In genomic region chr10:1774796-1775195, GRCh38 we compare ENCODE assay signal across 16 cellular contexts. TPM values are rescaled to one million over a fixed set of nuclear protein-coding genes. Genes with fewer than 3 reads are reported as not detected.
DNase-seq lines count a peak whose midpoint lies in the region; ATAC-seq, FAIRE-seq and TF ChIP-seq lines count a peak whose summit lies in the region.
"Had no signal": no experiment of that assay in that cellular context is flagged by ENCODE, and none has a peak within 500 bp of the region (broad histone marks: within the 10 kb centered on the region; RNA-seq: fewer than 3 reads in every experiment).

No MANE protein-coding gene starts in this region.

- peaks cover 19% of the 10 kb centered on the region for H3K9me3 Mint-ChIP-seq in Caco-2 (ENCODE audit: unreplicated experiment)

- no peak overlapping the region for H2BK120ac ChIP-seq in H1 (replicated peaks; ENCODE audit: low read depth, low read length)

- no peak for ATAC-seq in body of pancreas
- ATAC-seq: A549 had no signal

- H3K4me1 Mint-ChIP-seq in Caco-2 (ENCODE audit: low read depth, unreplicated experiment), result no peaks in the 10 kb centered on the region
- H3K4me1 Mint-ChIP-seq: CD8-positive, alpha-beta memory T cell had no signal

- H3K23me2 ChIP-seq in H1 (ENCODE audit: low read depth, low read length), result no peaks in the 10 kb centered on the region

- no TSS peak for BruUV-seq in Caco-2 (replicated peaks; lab: Mats Ljungman, UMichigan)

- H4K8ac ChIP-seq in H1 (ENCODE audit: extremely low read depth, insufficient read depth, low read length), result no peak overlapping the region

- H2BK5ac ChIP-seq in H1 (ENCODE audit: low read depth, low read length), result no peak overlapping the region; the same call in 1 of the 2 replicates

- H3K27ac ChIP-seq in H1 (ENCODE audit: low read depth, low read length), result no peak overlapping the region
- no peak overlapping the region for H3K27ac ChIP-seq in body of pancreas
- H3K27ac ChIP-seq: A549, BLaER1 had no signal

- H3K23ac ChIP-seq in H1 (ENCODE audit: insufficient read length), result no peak overlapping the region

- no peaks in the 10 kb centered on the region for H3K27me3 Mint-ChIP-seq in Caco-2 (ENCODE audit: insufficient read depth, unreplicated experiment)

- no peak overlapping the region for H3K18ac ChIP-seq in H1 (ENCODE audit: extremely low read depth, low read length)

- H3K79me1 ChIP-seq in H1 (ENCODE audit: low read depth, low read length), result no peaks in the 10 kb centered on the region

- H3K79me2 ChIP-seq in H1 (ENCODE audit: control insufficient read depth in 1 of 2, insufficient read depth in 2 of 2, low read length in 2 of 2), result no peaks in the 10 kb centered on the region

- no peaks in the 10 kb centered on the region for H3K36me3 Mint-ChIP-seq in Caco-2 (ENCODE audit: insufficient read depth, unreplicated experiment)
- H3K36me3 Mint-ChIP-seq: CD8-positive, alpha-beta memory T cell had no signal

- TF ChIP-seq RAD21 in H1 (IDR thresholded peaks at IDR 0.05 in 1 of 2, conservative IDR thresholded peaks at IDR 0.05 in 1 of 2; ENCODE audit: low read depth in 2 of 2, low read length in 2 of 2), result no peak

- H2AK5ac ChIP-seq in H1 (ENCODE audit: low read depth, low read length), result no peak overlapping the region

- no peak for TF ChIP-seq POLR2A in H1 (IDR thresholded peaks at IDR 0.05; ENCODE audit: control extremely low read depth in 1 of 2, low read depth in 2 of 2, low read length in 2 of 2)
- TF ChIP-seq POLR2A in body of pancreas (IDR thresholded peaks at IDR 0.05), result no peak

- H3K36me3 ChIP-seq in H1 (ENCODE audit: control insufficient read depth in 2 of 4, insufficient read depth in 4 of 4, low read length in 3 of 4) (peaks cover 0 to 5% (median 0%) of the 10 kb centered on the region in 4 experiments; a peak in 2 of 8 replicates), body of pancreas (replicated peaks in 1 of 2; ENCODE audit: insufficient read depth in 1 of 2, low read depth in 2 of 2) (no peaks in the 10 kb centered on the region), Caco-2 (ENCODE audit: control insufficient read depth, insufficient read depth, low read length) (no peaks in the 10 kb centered on the region)
- H3K36me3 ChIP-seq: BLaER1 had no signal

- no peak overlapping the region for H4K5ac ChIP-seq in H1 (ENCODE audit: insufficient read length, low read depth, low read length)

- no peaks in the 10 kb centered on the region for H4K20me1 ChIP-seq in H1 (replicated peaks in 1 of 2; ENCODE audit: control insufficient read depth in 1 of 2, insufficient read depth in 2 of 2, low read length in 2 of 2)
- H4K20me1 ChIP-seq: BLaER1 had no signal

- POLR2A ChIA-PET in H1 (lab: Charles Lee; ENCODE audit: partially characterized antibody) (interaction anchor here (0.6 to 1.1 kb wide), 2 partner anchors 27 to 28 kb away, joined by 3 read pairs; no protein-coding TSS in a partner anchor), Caco-2 (lab: Charles Lee) (no interaction called here)

- no peak overlapping the region for H2AFZ ChIP-seq in H1 (ENCODE audit: low read length)

- H2BK20ac ChIP-seq in H1 (ENCODE audit: low read length), result no peak overlapping the region

- no peak overlapping the region for H3K4ac ChIP-seq in H1 (replicated peaks; ENCODE audit: insufficient read length, low read depth, low read length)

- TF ChIP-seq CTCF in H1 (IDR thresholded peaks at IDR 0.05; ENCODE audit: control extremely low read depth in 1 of 3, insufficient read depth in 1 of 3, low read depth in 1 of 3, low read length in 3 of 3) (no peak), body of pancreas (IDR thresholded peaks at IDR 0.05) (no peak), Caco-2 (IDR thresholded peaks at IDR 0.05; ENCODE audit: insufficient read depth in 1 of 2, low read depth in 1 of 2, low read length in 1 of 2, severe bottlenecking in 1 of 2, unreplicated experiment in 1 of 2) (no peak)

- no peak overlapping the region for H3K4me3 ChIP-seq in H1 (ENCODE audit: extremely low read depth in 1 of 4, insufficient read depth in 2 of 4, low read depth in 3 of 4, low read length in 4 of 4)
- no peak overlapping the region for H3K4me3 ChIP-seq in body of pancreas
- no peak overlapping the region for H3K4me3 ChIP-seq in Caco-2 (ENCODE audit: low read depth, low read length)
- H3K4me3 ChIP-seq: A549, BLaER1 had no signal

- peak; percentile 71 for FAIRE-seq in H1 (lab: Jason Lieb, UNC)
- FAIRE-seq: A549, H54, HTR-8/SVneo had no signal

- WGBS in H1 (ENCODE audit: extremely low coverage in 1 of 2, insufficient coverage in 1 of 2, insufficient read length in 1 of 2, insufficient replicate concordance in 2 of 2, low coverage in 1 of 2, low lambda C conversion rate in 2 of 2, missing lambda C conversion rate in 1 of 2), 2 experiments, result 24% methylated on average over 5 of the region's 5 CpGs; no CpG with 5 or more reads in 1 of the 2 experiments
- 18 to 39% methylated on average over 5 of the region's 5 CpGs for WGBS in body of pancreas, 2 donors

- H3K9me3 ChIP-seq in H1 (ENCODE audit: insufficient read depth in 2 of 2, low read depth in 1 of 2, low read length in 1 of 2) (peaks cover 18 to 19% of the 10 kb centered on the region in 2 experiments), body of pancreas (no peaks in the 10 kb centered on the region), Caco-2 (no peaks in the 10 kb centered on the region)
- H3K9me3 ChIP-seq: A549 had no signal

- intact Hi-C loops in body of pancreas (cut with DNase I), result no loop called here
- intact Hi-C loops in Caco-2 (cut with micrococcal nuclease; ENCODE audit: unreplicated experiment), result no loop called here

- peak overlapping the region in 1 of 2 experiments; percentile 14; a peak in 1 of 4 replicates for H3K4me2 ChIP-seq in H1 (ENCODE audit: insufficient read depth in 1 of 2, low read depth in 2 of 2, low read length in 2 of 2)
- H3K4me2 ChIP-seq: A549, BLaER1 had no signal

- H3K4me1 ChIP-seq in H1 (replicated peaks in 1 of 4; ENCODE audit: control insufficient read depth in 3 of 4, insufficient read depth in 4 of 4, low read length in 3 of 4) (peaks cover 0 to 6% (median 1%) of the 10 kb centered on the region in 4 experiments; a peak in 3 of 7 replicates), body of pancreas (no peaks in the 10 kb centered on the region), Caco-2 (no peaks in the 10 kb centered on the region)
- H3K4me1 ChIP-seq: A549, BLaER1 had no signal

- H3K27me3 ChIP-seq in H1 (replicated peaks in 1 of 4; ENCODE audit: control insufficient read depth in 3 of 4, extremely low read depth in 1 of 4, insufficient read depth in 3 of 4, low read length in 3 of 4), result peaks cover 0 to 3% (median 0%) of the 10 kb centered on the region in 4 experiments; a peak in 3 of 7 replicates
- H3K27me3 ChIP-seq in body of pancreas, result no peaks in the 10 kb centered on the region
- H3K27me3 ChIP-seq in Caco-2 (replicated peaks; ENCODE audit: control insufficient read depth, insufficient read depth, low read length), result no peaks in the 10 kb centered on the region
- H3K27me3 ChIP-seq: BLaER1 had no signal

- peak; percentile 86 for DNase-seq in NCI-H748 (lab: John Stamatoyannopoulos, UW; ENCODE audit: unreplicated experiment)
- no peak for DNase-seq in H1 (ENCODE audit: low read depth in 1 of 2, low spot score in 2 of 2)
- peak; percentile 53 for DNase-seq in iPS-NIHi11 (ENCODE audit: low spot score)
- DNase-seq in NCI-H1436 treated with DMSO at 0.1 percent for 48 hours (lab: John Stamatoyannopoulos, UW), result no peak
- DNase-seq in body of pancreas, result no peak
- DNase-seq in Caco-2, result no peak
- no peak for DNase-seq in NCI-H1092 (lab: John Stamatoyannopoulos, UW)
- DNase-seq: CD8-positive, alpha-beta memory T cell; DMS53; GF-D8; KBM-7 had no signal

- no peak overlapping the region for H4K91ac ChIP-seq in H1 (replicated peaks; ENCODE audit: insufficient read length, low read length)

- CTCF ChIA-PET in H1 (lab: Charles Lee; ENCODE audit: partially characterized antibody) (interaction anchor here (0.5 to 2.8 kb wide), 2 partner anchors 11 to 665 kb away, joined by 3 to 12 read pairs; no protein-coding TSS in a partner anchor), Caco-2 (lab: Charles Lee) (no interaction called here)

- no peak overlapping the region for H3K9ac ChIP-seq in H1 (replicated peaks in 1 of 4; ENCODE audit: extremely low read depth in 1 of 4, low read depth in 3 of 4, low read length in 3 of 4)
- H3K9ac ChIP-seq: BLaER1 had no signal

- H3K14ac ChIP-seq in H1 (ENCODE audit: insufficient read length), result no peak overlapping the region

- TF ChIP-seq EP300 in H1 (IDR thresholded peaks at IDR 0.05; ENCODE audit: borderline replicate concordance in 1 of 2, low read depth in 2 of 2, low read length in 2 of 2), result no peak

- no peak overlapping the region for H3K27ac Mint-ChIP-seq in Caco-2 (ENCODE audit: unreplicated experiment)
- H3K27ac Mint-ChIP-seq: CD8-positive, alpha-beta memory T cell had no signal

- no peak overlapping the region for H3K4me3 Mint-ChIP-seq in Caco-2 (ENCODE audit: unreplicated experiment)
- H3K4me3 Mint-ChIP-seq: CD8-positive, alpha-beta memory T cell had no signal

- H2BK15ac ChIP-seq in H1 (ENCODE audit: low read length), result no peak overlapping the region

- H3K56ac ChIP-seq in H1 (replicated peaks; ENCODE audit: insufficient read length, low read depth, low read length), result no peak overlapping the region

- H2BK12ac ChIP-seq in H1 (ENCODE audit: low read depth, low read length), result no peak overlapping the region

TF ChIP-seq in H1, 55 proteins besides CTCF, POLR2A, EP300 and RAD21:
- TF ChIP-seq TEAD4 (IDR thresholded peaks at IDR 0.05; ENCODE audit: low read depth, low read length) (peak; percentile 65; the same call in 1 of the 2 replicates), HDAC2 (IDR thresholded peaks at IDR 0.05; ENCODE audit: borderline replicate concordance in 1 of 2, low read depth in 2 of 2, low read length in 2 of 2) (0 out of 4 replicates have a peak, but pooled peaks of 1 of the 2 experiments have one; percentile 51), MAFK (IDR thresholded peaks at IDR 0.05; ENCODE audit: low read depth, low read length) (no peak), NANOG (IDR thresholded peaks at IDR 0.05; ENCODE audit: insufficient read depth, low read depth, low read length, poor library complexity, severe bottlenecking) (peak; percentile 71), POLR2AphosphoS5 (IDR thresholded peaks at IDR 0.05; ENCODE audit: low read depth, low read length) (no peak)
TF ChIP-seq in H1: peak in this region for 3.

RNA-seq across cellular contexts. Expression of gene ADARB2, which starts 37.5 kb away (rescaled TPM):
- 2.7 and 2.8 TPM in 2 replicates for total RNA-seq in H1 (2021; fragmentation: NEBNext Ultra II Directional; extraction: Animal tissue kit (Norgen Biotek cat#: 25700))
- 2.2 and 3.9 TPM in 2 replicates for polyA plus RNA-seq in H1 (2011; rRNA removed)
- 3.0 TPM for polyA plus RNA-seq in H1 (2011; cell fraction: cytosol; rRNA removed)
- 7.6 TPM for polyA plus RNA-seq in H1 (2011; cell fraction: nucleus; rRNA removed)
- polyA plus RNA-seq in H1 (2012, experiment 1 of 2), result 1.7 to 2.8 TPM (median 2.0 TPM) in 4 replicates
- 0.47 TPM for polyA plus RNA-seq in H1 (2012, experiment 2 of 2)
- 0.81 TPM for polyA plus RNA-seq in H1 (2013, experiment 1 of 2)
- polyA plus RNA-seq in H1 (2013, experiment 2 of 2), result 0.81 TPM
- 1.8 and 2.1 TPM in 2 replicates for polyA minus RNA-seq in H1 (2011; rRNA and poly(A)+ RNA removed)
- polyA minus RNA-seq in H1 (2011; cell fraction: cytosol; rRNA and poly(A)+ RNA removed), result 1.4 TPM
- 6.6 TPM for polyA minus RNA-seq in H1 (2011; cell fraction: nucleus; rRNA and poly(A)+ RNA removed)
- total RNA-seq in body of pancreas (10 to 100 TPM in 1 of 2 donors, 1 to 10 TPM in 1; 8.0 to 12.2 TPM), Caco-2 (2022) (0.27 and 0.42 TPM in 2 replicates)
- total RNA-seq: CD8-positive, alpha-beta memory T cell had no signal
- polyA plus RNA-seq: A549; AG04450; CD8-positive, alpha-beta memory T cell had no signal

Comparison
In these comparisons a context has a peak if more than half of its experiments do, and no peak if none do; other contexts are left out.
1. DNase-seq: peak in NCI-H748 (single experiment) and iPS-NIHi11 (single experiment); none in H1 (0 of 2), NCI-H1436 treated with DMSO at 0.1 percent for 48 hours (single experiment), body of pancreas (0 of 4), Caco-2 (0 of 2) and NCI-H1092 (single experiment).